In the genomic region with DNA sequence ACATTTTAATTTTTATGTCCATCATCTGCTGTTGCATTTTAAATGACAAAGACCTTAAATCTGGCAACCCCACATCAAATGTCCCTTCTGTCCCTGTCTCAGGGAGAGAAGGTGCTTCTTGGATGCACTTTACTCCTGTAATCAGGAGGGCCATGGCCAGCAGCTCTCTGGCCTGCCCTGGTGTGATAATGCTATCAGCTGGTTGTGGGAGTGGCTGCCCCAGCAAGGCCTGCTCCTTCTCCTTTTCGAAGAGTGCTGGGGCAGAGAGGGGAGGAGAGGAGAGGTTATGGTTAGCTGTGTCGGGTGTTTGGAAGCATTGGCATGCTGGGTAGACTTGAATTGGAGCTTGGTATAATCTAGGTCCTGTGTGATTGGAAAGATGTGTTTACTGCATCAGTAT, we compare ENCODE assay signal across 17 cellular contexts. TPM values are rescaled to one million over a fixed set of nuclear protein-coding genes. Genes with fewer than 3 reads are reported as not detected.
A peak's percentile ranks its signal among the peaks of the same experiment; 100 is the strongest.
DNase-seq lines count a peak whose midpoint lies in the region; ATAC-seq and TF ChIP-seq lines count a peak whose summit lies in the region.
"Had no signal": no experiment of that assay in that cellular context is flagged by ENCODE, and none has a peak within 500 bp of the region (broad histone marks: within the 10 kb centered on the region; RNA-seq: fewer than 3 reads in every experiment).

No MANE protein-coding gene starts in this region.

- ATAC-seq in activated CD8-positive, alpha-beta T cell treated with anti-CD3 and anti-CD28 coated beads for 36 hours: no peak
- no peak for ATAC-seq in activated CD8-positive, alpha-beta T cell treated with anti-CD3 and anti-CD28 coated beads, Interleukin-2, amount 10 ng/mL, durations not matched to agents 7 days and 5 days
- no peak for ATAC-seq in activated naive CD8-positive, alpha-beta T cell treated with anti-CD3 and anti-CD28 coated beads, Interleukin-2, amount 10 ng/mL, durations not matched to agents 7 days and 5 days (ENCODE audit: low read depth)
- ATAC-seq in left lobe of liver: peak; percentile 22
- ATAC-seq: activated T-cell treated with anti-CD3 and anti-CD28 coated beads, Interleukin-2, amount 50 U/mL, for 72 hours; foreskin keratinocyte had no signal

- H3F3A ChIP-seq in neural progenitor cell (ENCODE audit: low read depth): peaks cover 35% of the 10 kb centered on the region

- H3K27me3 Mint-ChIP-seq in activated CD8-positive, alpha-beta T cell treated with anti-CD3 and anti-CD28 coated beads for 36 hours: no peaks in the 10 kb centered on the region
- H3K27me3 Mint-ChIP-seq in activated CD8-positive, alpha-beta T cell treated with anti-CD3 and anti-CD28 coated beads, Interleukin-2, amount 10 ng/mL, durations not matched to agents 7 days and 5 days (ENCODE audit: low read depth): no peaks in the 10 kb centered on the region
- no peaks in the 10 kb centered on the region for H3K27me3 Mint-ChIP-seq in activated naive CD8-positive, alpha-beta T cell treated with anti-CD3 and anti-CD28 coated beads, Interleukin-2, amount 10 ng/mL, durations not matched to agents 7 days and 5 days
- H3K27me3 Mint-ChIP-seq in neural progenitor cell (ENCODE audit: insufficient read depth, low read depth): peaks cover 3% of the 10 kb centered on the region

- DNase-seq in activated CD8-positive, alpha-beta T cell treated with anti-CD3 and anti-CD28 coated beads for 36 hours: no peak
- no peak for DNase-seq in activated CD8-positive, alpha-beta T cell treated with anti-CD3 and anti-CD28 coated beads, Interleukin-2, amount 10 ng/mL, durations not matched to agents 7 days and 5 days
- no peak for DNase-seq in activated naive CD8-positive, alpha-beta T cell treated with anti-CD3 and anti-CD28 coated beads, Interleukin-2, amount 10 ng/mL, durations not matched to agents 7 days and 5 days
- DNase-seq in left lobe of liver (ENCODE audit: low spot score) (no peak), stomach (peak; percentile 62), neural progenitor cell (ENCODE audit: low spot score) (no peak), hypothalamus (lab: John Stamatoyannopoulos, UW) (no peak), tibial artery (no peak)
- DNase-seq: activated CD4-positive, alpha-beta T cell treated with anti-CD3 and anti-CD28 coated beads for 48 hours; activated T-cell treated with anti-CD3 and anti-CD28 coated beads, Interleukin-2, amount 50 U/mL, for 72 hours; effector CD4-positive, alpha-beta T cell; H7; NCI-H1694 treated with DMSO at 0.1 percent for 48 hours; NCI-H510A treated with DMSO at 0.1 percent for 48 hours; sigmoid colon; stimulated activated naive CD4-positive, alpha-beta T cell treated with Interleukin-2 at 50 U/mL for 16 hours had no signal

- H3K9me3 ChIP-seq in stomach: no peaks in the 10 kb centered on the region
- no peaks in the 10 kb centered on the region for H3K9me3 ChIP-seq in neural progenitor cell (ENCODE audit: low read depth)
- no peaks in the 10 kb centered on the region for H3K9me3 ChIP-seq in tibial artery
- H3K9me3 ChIP-seq: sigmoid colon had no signal

- H3K4me1 ChIP-seq in stomach (peaks cover 70 to 98% (median 86%) of the 10 kb centered on the region in 4 donors), neural progenitor cell (peaks cover 51% of the 10 kb centered on the region), tibial artery (peaks cover 0 to 38% (median 12%) of the 10 kb centered on the region in 4 donors)

- H3K9ac ChIP-seq in neural progenitor cell: no peak overlapping the region

- H3K4me3 ChIP-seq in stomach (no peak overlapping the region), neural progenitor cell (no peak overlapping the region), tibial artery (no peak overlapping the region)
- H3K4me3 ChIP-seq: sigmoid colon had no signal

- H3K4me3 Mint-ChIP-seq in activated CD8-positive, alpha-beta T cell treated with anti-CD3 and anti-CD28 coated beads for 36 hours: no peak overlapping the region
- H3K4me3 Mint-ChIP-seq in activated CD8-positive, alpha-beta T cell treated with anti-CD3 and anti-CD28 coated beads, Interleukin-2, amount 10 ng/mL, durations not matched to agents 7 days and 5 days: no peak overlapping the region
- H3K4me3 Mint-ChIP-seq in activated naive CD8-positive, alpha-beta T cell treated with anti-CD3 and anti-CD28 coated beads, Interleukin-2, amount 10 ng/mL, durations not matched to agents 7 days and 5 days: no peak overlapping the region
- no peak overlapping the region for H3K4me3 Mint-ChIP-seq in neural progenitor cell
- H3K4me3 Mint-ChIP-seq: activated T-cell treated with anti-CD3 and anti-CD28 coated beads, Interleukin-2, amount 50 U/mL, for 72 hours had no signal

- H3K36me3 Mint-ChIP-seq in activated CD8-positive, alpha-beta T cell treated with anti-CD3 and anti-CD28 coated beads for 36 hours (ENCODE audit: low read depth): peaks cover 5% of the 10 kb centered on the region
- peaks cover 14% of the 10 kb centered on the region for H3K36me3 Mint-ChIP-seq in activated CD8-positive, alpha-beta T cell treated with anti-CD3 and anti-CD28 coated beads, Interleukin-2, amount 10 ng/mL, durations not matched to agents 7 days and 5 days (ENCODE audit: low read depth)
- peaks cover 21% of the 10 kb centered on the region for H3K36me3 Mint-ChIP-seq in activated naive CD8-positive, alpha-beta T cell treated with anti-CD3 and anti-CD28 coated beads, Interleukin-2, amount 10 ng/mL, durations not matched to agents 7 days and 5 days
- H3K36me3 Mint-ChIP-seq in neural progenitor cell: peaks cover 13% of the 10 kb centered on the region

- H3K36me3 ChIP-seq in stomach (no peaks in the 10 kb centered on the region), neural progenitor cell (no peaks in the 10 kb centered on the region), tibial artery (no peaks in the 10 kb centered on the region)
- H3K36me3 ChIP-seq: sigmoid colon had no signal

- POLR2A ChIA-PET in activated CD8-positive, alpha-beta T cell treated with anti-CD3 and anti-CD28 coated beads for 36 hours (lab: Charles Lee): interaction anchor here (0.9 to 7.8 kb wide), 2 partner anchors 11 to 33 kb away, joined by 3 to 62 read pairs; partner anchors contain the start of gene TNRC6B
- POLR2A ChIA-PET in activated CD8-positive, alpha-beta T cell treated with anti-CD3 and anti-CD28 coated beads, Interleukin-2, amount 10 ng/mL, durations not matched to agents 7 days and 5 days (lab: Charles Lee): interaction anchor here (1.1 kb wide), 1 partner anchor 145 kb away, joined by 3 read pairs; no protein-coding TSS in a partner anchor
- POLR2A ChIA-PET in activated naive CD8-positive, alpha-beta T cell treated with anti-CD3 and anti-CD28 coated beads, Interleukin-2, amount 10 ng/mL, durations not matched to agents 7 days and 5 days (lab: Charles Lee): interaction anchor here (1.8 to 3.2 kb wide), 2 partner anchors 13 to 146 kb away, joined by 5 to 10 read pairs; partner anchors contain the start of gene TNRC6B

- H4K20me1 ChIP-seq in neural progenitor cell (ENCODE audit: low read depth): peaks cover 100% of the 10 kb centered on the region

- H3K27ac ChIP-seq in stomach (no peak overlapping the region), neural progenitor cell (no peak overlapping the region), tibial artery (no peak overlapping the region)
- H3K27ac ChIP-seq: foreskin keratinocyte had no signal

- H2AFZ ChIP-seq in neural progenitor cell (replicated peaks): no peak overlapping the region

- peaks cover 74% of the 10 kb centered on the region for H3K4me1 Mint-ChIP-seq in activated CD8-positive, alpha-beta T cell treated with anti-CD3 and anti-CD28 coated beads for 36 hours (ENCODE audit: low read depth)
- H3K4me1 Mint-ChIP-seq in activated CD8-positive, alpha-beta T cell treated with anti-CD3 and anti-CD28 coated beads, Interleukin-2, amount 10 ng/mL, durations not matched to agents 7 days and 5 days (ENCODE audit: low read depth): peaks cover 54% of the 10 kb centered on the region
- peaks cover 35% of the 10 kb centered on the region for H3K4me1 Mint-ChIP-seq in activated naive CD8-positive, alpha-beta T cell treated with anti-CD3 and anti-CD28 coated beads, Interleukin-2, amount 10 ng/mL, durations not matched to agents 7 days and 5 days
- peaks cover 22% of the 10 kb centered on the region for H3K4me1 Mint-ChIP-seq in neural progenitor cell

- no peak for TF ChIP-seq EP300 in stomach (IDR thresholded peaks at IDR 0.05)

- intact Hi-C loops in activated CD8-positive, alpha-beta T cell treated with anti-CD3 and anti-CD28 coated beads for 36 hours (cut with micrococcal nuclease): no loop called here
- intact Hi-C loops in stomach (cut with DNase I; ENCODE audit: low total_unique reads): no loop called here
- intact Hi-C loops in tibial artery (cut with DNase I; ENCODE audit: low total_unique reads): no loop called here

- peak overlapping the region; percentile 23 for H3K27ac Mint-ChIP-seq in activated CD8-positive, alpha-beta T cell treated with anti-CD3 and anti-CD28 coated beads for 36 hours
- H3K27ac Mint-ChIP-seq in activated CD8-positive, alpha-beta T cell treated with anti-CD3 and anti-CD28 coated beads, Interleukin-2, amount 10 ng/mL, durations not matched to agents 7 days and 5 days: no peak overlapping the region
- H3K27ac Mint-ChIP-seq in activated naive CD8-positive, alpha-beta T cell treated with anti-CD3 and anti-CD28 coated beads, Interleukin-2, amount 10 ng/mL, durations not matched to agents 7 days and 5 days: peak overlapping the region; percentile 19
- no peak overlapping the region for H3K27ac Mint-ChIP-seq in neural progenitor cell

- TF ChIP-seq POLR2A in stomach (IDR thresholded peaks at IDR 0.05): no peak

- 24 to 32% (median 29%) methylated on average over 2 of the region's 2 CpGs for WGBS in stomach, 5 donors

- H3K9me3 Mint-ChIP-seq in activated CD8-positive, alpha-beta T cell treated with anti-CD3 and anti-CD28 coated beads for 36 hours: no peaks in the 10 kb centered on the region
- H3K9me3 Mint-ChIP-seq in activated CD8-positive, alpha-beta T cell treated with anti-CD3 and anti-CD28 coated beads, Interleukin-2, amount 10 ng/mL, durations not matched to agents 7 days and 5 days (ENCODE audit: insufficient read depth): no peaks in the 10 kb centered on the region
- H3K9me3 Mint-ChIP-seq in activated naive CD8-positive, alpha-beta T cell treated with anti-CD3 and anti-CD28 coated beads, Interleukin-2, amount 10 ng/mL, durations not matched to agents 7 days and 5 days: no peaks in the 10 kb centered on the region
- no peaks in the 10 kb centered on the region for H3K9me3 Mint-ChIP-seq in neural progenitor cell
- H3K9me3 Mint-ChIP-seq: activated T-cell treated with anti-CD3 and anti-CD28 coated beads, Interleukin-2, amount 50 U/mL, for 72 hours had no signal

- peaks cover 100% of the 10 kb centered on the region for H3K79me2 ChIP-seq in neural progenitor cell (ENCODE audit: low read depth)

- no peaks in the 10 kb centered on the region for H3K27me3 ChIP-seq in stomach
- H3K27me3 ChIP-seq in neural progenitor cell: no peaks in the 10 kb centered on the region
- no peaks in the 10 kb centered on the region for H3K27me3 ChIP-seq in tibial artery
- H3K27me3 ChIP-seq: foreskin keratinocyte, sigmoid colon had no signal

- no peak overlapping the region for H3K4me2 ChIP-seq in neural progenitor cell

- CTCF ChIA-PET in activated CD8-positive, alpha-beta T cell treated with anti-CD3 and anti-CD28 coated beads for 36 hours (lab: Charles Lee): interaction anchor here (1.4 to 6.0 kb wide), 2 partner anchors 9 to 11 kb away, joined by 3 to 44 read pairs; partner anchors contain the start of gene TNRC6B
- CTCF ChIA-PET in activated CD8-positive, alpha-beta T cell treated with anti-CD3 and anti-CD28 coated beads, Interleukin-2, amount 10 ng/mL, durations not matched to agents 7 days and 5 days (lab: Charles Lee): interaction anchor here (0.6 to 1.5 kb wide), 2 partner anchors 9 to 157 kb away, joined by 3 to 4 read pairs; no protein-coding TSS in a partner anchor

- no peak for TF ChIP-seq CTCF in activated CD8-positive, alpha-beta T cell treated with anti-CD3 and anti-CD28 coated beads for 36 hours (IDR thresholded peaks at IDR 0.05)
- TF ChIP-seq CTCF in stomach (IDR thresholded peaks at IDR 0.05) (no peak), neural progenitor cell (IDR thresholded peaks at IDR 0.05) (no peak), tibial artery (IDR thresholded peaks at IDR 0.05) (no peak)

RNA-seq across cellular contexts. Expression of gene TNRC6B, which starts 12.8 kb away (rescaled TPM):
- total RNA-seq in activated CD8-positive, alpha-beta T cell treated with anti-CD3 and anti-CD28 coated beads for 36 hours: 10 to 100 TPM; 42.6 to 45.2 TPM
- total RNA-seq in activated CD8-positive, alpha-beta T cell treated with anti-CD3 and anti-CD28 coated beads, Interleukin-2, amount 10 ng/mL, durations not matched to agents 7 days and 5 days: 10 to 100 TPM; 62.9 to 63.3 TPM
- total RNA-seq in activated naive CD8-positive, alpha-beta T cell treated with anti-CD3 and anti-CD28 coated beads, Interleukin-2, amount 10 ng/mL, durations not matched to agents 7 days and 5 days: 10 to 100 TPM; 89.6 to 91.4 TPM
- total RNA-seq in left lobe of liver: 29.0 TPM
- total RNA-seq in stomach: 100 to 1,000 TPM in 1 of 5 donors, 10 to 100 TPM in 4; 13.6 to 316 (median 47.9) TPM
- polyA plus RNA-seq in stomach: 1 to 10 TPM in 1 of 3 donors, under 1 TPM in 2; 0.88 to 5.8 (median 0.92) TPM
- total RNA-seq in neural progenitor cell (ENCODE audit: low replicate concordance): 35.9 and 60.0 TPM in 2 replicates

Comparison
In these comparisons a context has a peak if more than half of its experiments do, and no peak if none do; other contexts are left out.
1. H3K27ac Mint-ChIP-seq: peak in activated CD8-positive, alpha-beta T cell treated with anti-CD3 and anti-CD28 coated beads for 36 hours (single experiment) and activated naive CD8-positive, alpha-beta T cell treated with anti-CD3 and anti-CD28 coated beads, Interleukin-2, amount 10 ng/mL, durations not matched to agents 7 days and 5 days (single experiment); none in activated CD8-positive, alpha-beta T cell treated with anti-CD3 and anti-CD28 coated beads, Interleukin-2, amount 10 ng/mL, durations not matched to agents 7 days and 5 days (single experiment) and neural progenitor cell (single experiment).